ENCODE assay signal across 8 cellular contexts in the genomic region with DNA sequence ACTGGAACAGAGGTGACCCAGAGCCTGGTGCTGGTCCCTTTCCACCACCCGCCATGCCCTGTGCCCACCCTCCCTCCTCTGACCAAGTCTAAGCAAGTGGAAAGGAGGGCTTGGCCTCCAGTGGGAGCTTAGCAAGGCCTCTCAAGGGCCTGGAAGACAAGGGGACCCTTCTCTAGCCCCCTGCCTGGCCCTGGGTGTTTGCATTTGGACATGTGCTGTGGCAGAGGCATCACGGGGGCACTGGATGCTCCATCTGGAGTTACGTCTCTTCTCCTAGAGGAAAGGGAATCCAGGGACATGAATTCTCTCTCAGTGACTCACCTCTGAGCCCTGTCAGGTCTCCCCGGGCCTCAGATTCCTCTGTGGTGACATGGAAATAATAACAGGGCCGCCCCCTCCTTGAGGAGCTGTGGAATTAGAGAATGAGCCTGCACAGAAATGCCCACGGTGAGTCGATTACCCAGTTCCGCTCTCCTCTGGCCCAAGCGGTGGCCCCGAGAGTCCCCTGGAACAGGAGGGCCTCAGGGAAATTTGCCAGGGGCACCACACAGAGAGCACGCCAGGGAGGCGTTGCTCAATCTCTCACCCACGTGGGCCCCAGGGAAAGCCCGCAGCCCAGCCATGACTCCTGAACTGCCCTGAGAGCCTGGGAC.
A peak's percentile ranks its signal among the peaks of the same experiment; 100 is the strongest.
DNase-seq lines count a peak whose midpoint lies in the region; ATAC-seq, FAIRE-seq and TF ChIP-seq lines count a peak whose summit lies in the region.

No MANE protein-coding gene starts in this region.

- TF ChIP-seq CTCF in HL-60 (IDR thresholded peaks at IDR 0.05; ENCODE audit: insufficient read depth, low read length) (no peak), bronchial epithelial cell (IDR thresholded peaks at IDR 0.05; ENCODE audit: insufficient read depth, low read length, severe bottlenecking) (no peak), lower lobe of right lung (IDR thresholded peaks at IDR 0.05) (no peak)

- in situ Hi-C loops in KBM-7 (cut with MboI; ENCODE audit: low pct_unique_long_range_greater_than_20kb, low sequenced_read_pairs): no loop called here

- no peaks in the 10 kb centered on the region for H3K9me3 ChIP-seq in lower lobe of right lung

- H3K4me1 ChIP-seq in lower lobe of right lung: peaks cover 4% of the 10 kb centered on the region

- H3K27me3 ChIP-seq in HL-60 (ENCODE audit: insufficient read depth, poor library complexity, severe bottlenecking) (no peaks in the 10 kb centered on the region), bronchial epithelial cell (ENCODE audit: control insufficient read depth, insufficient read depth, low read length) (no peaks in the 10 kb centered on the region), lower lobe of right lung (ENCODE audit: low read depth) (no peaks in the 10 kb centered on the region)

- no peak overlapping the region for H3K4me3 ChIP-seq in HL-60 (replicated peaks; ENCODE audit: insufficient read depth, low read length)
- H3K4me3 ChIP-seq in bronchial epithelial cell (ENCODE audit: low read depth, low read length): no peak overlapping the region
- no peak overlapping the region for H3K4me3 ChIP-seq in lower lobe of right lung

- no peak for FAIRE-seq in bronchial epithelial cell (lab: Jason Lieb, UNC)

- H3K27ac ChIP-seq in HL-60 (replicated peaks): no peak overlapping the region; the same call in 1 of the 2 replicates
- peak overlapping the region; percentile 36 for H3K27ac ChIP-seq in lower lobe of right lung

- DNase-seq in A172 (ENCODE audit: low spot score): peak; percentile 96
- DNase-seq in HL-60 (ENCODE audit: low read depth in 1 of 2, low spot score in 1 of 2): peak; percentile 47 to 60
- DNase-seq in bronchial epithelial cell (ENCODE audit: low read depth): peak; percentile 84
- DNase-seq in lower lobe of right lung: peak; percentile 78
- DNase-seq in NCI-H1092 (lab: John Stamatoyannopoulos, UW): no peak
- no peak for DNase-seq in NCI-H2196 (lab: John Stamatoyannopoulos, UW; ENCODE audit: unreplicated experiment)
- no peak for DNase-seq in NCI-H1105 (lab: John Stamatoyannopoulos, UW)
- no peak for DNase-seq in KBM-7

- intact Hi-C loops in lower lobe of right lung (cut with DNase I): no loop called here

- H3K36me3 ChIP-seq in bronchial epithelial cell (ENCODE audit: control insufficient read depth, insufficient read depth, low read length) (no peaks in the 10 kb centered on the region), lower lobe of right lung (no peaks in the 10 kb centered on the region)

- peak; percentile 90 for ATAC-seq in lower lobe of right lung

Comparison
In these comparisons a context has a peak if more than half of its experiments do, and no peak if none do; other contexts are left out.
1. DNase-seq: peak in A172 (single experiment), HL-60 (2 of 2), bronchial epithelial cell (single experiment) and lower lobe of right lung (single experiment); none in NCI-H1092 (single experiment), NCI-H2196 (single experiment), NCI-H1105 (single experiment) and KBM-7 (single experiment).